ENCODE assay signal across 4 cellular contexts in the genomic region with DNA sequence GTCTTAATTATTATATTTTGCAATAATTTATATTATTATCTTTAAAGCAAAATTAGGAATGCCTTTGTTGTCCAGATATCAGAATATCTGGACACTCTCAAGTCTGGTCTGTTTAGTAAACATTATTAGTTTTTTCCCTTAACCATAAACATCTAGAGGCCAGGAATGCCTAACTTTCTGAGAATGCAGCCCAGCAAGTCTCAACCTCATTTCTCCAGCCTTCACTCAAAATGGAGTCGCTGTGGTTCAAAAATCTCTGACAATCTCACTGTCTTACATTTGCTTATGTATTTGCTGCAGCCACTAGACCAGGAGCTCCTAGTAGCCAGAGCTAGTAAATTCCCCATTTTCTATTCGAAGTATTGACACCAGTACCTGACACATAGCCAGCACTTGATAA. TPM values are rescaled to one million over a fixed set of nuclear protein-coding genes. Genes with fewer than 3 reads are reported as not detected.
"Had no signal": no experiment of that assay in that cellular context is flagged by ENCODE, and none has a peak within 500 bp of the region (broad histone marks: within the 10 kb centered on the region; RNA-seq: fewer than 3 reads in every experiment).

No MANE protein-coding gene starts in this region.

- H3K4me3 ChIP-seq: GM12878 had no signal

- DNase-seq: GDM1, GF-D8 had no signal

- ATAC-seq: GM12878 had no signal

RNA-seq across cellular contexts. Expression of gene INHBA, which starts 49.7 kb away (rescaled TPM):
- total RNA-seq: G401 had no signal
